1 cellular context compared by ENCODE assay signal in genomic region chr16:48561960-48562393, GRCh38.
TF ChIP-seq lines count a peak whose summit lies in the region.

No MANE protein-coding gene starts in this region.

TF ChIP-seq in HepG2, 621 proteins besides CTCF, POLR2A, EP300 and RAD21 (continued from another document and continues in another):
- TF ChIP-seq, protein P1, sequence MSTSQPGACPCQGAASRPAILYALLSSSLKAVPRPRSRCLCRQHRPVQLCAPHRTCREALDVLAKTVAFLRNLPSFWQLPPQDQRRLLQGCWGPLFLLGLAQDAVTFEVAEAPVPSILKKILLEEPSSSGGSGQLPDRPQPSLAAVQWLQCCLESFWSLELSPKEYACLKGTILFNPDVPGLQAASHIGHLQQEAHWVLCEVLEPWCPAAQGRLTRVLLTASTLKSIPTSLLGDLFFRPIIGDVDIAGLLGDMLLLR (CRISPR knock-in tag; IDR thresholded peaks at IDR 0.05): no peak
- TF ChIP-seq ZNF652 (CRISPR knock-in tag; IDR thresholded peaks at IDR 0.05; ENCODE audit: borderline replicate concordance, low read depth) (0 out of 2 replicates have a peak, but pooled peaks have one; percentile 10), HNRNPUL1 (IDR thresholded peaks at IDR 0.05; ENCODE audit: low read depth, low read length) (no peak), ZNF230 (CRISPR knock-in tag; IDR thresholded peaks at IDR 0.05) (no peak), ZNF790 (CRISPR knock-in tag; IDR thresholded peaks at IDR 0.05; ENCODE audit: borderline replicate concordance) (no peak), ZNF503 (CRISPR knock-in tag; IDR thresholded peaks at IDR 0.05) (no peak), BRCA1 (CRISPR knock-in tag; IDR thresholded peaks at IDR 0.05) (no peak), BORCS8-MEF2B (CRISPR knock-in tag; IDR thresholded peaks at IDR 0.05) (no peak), KIAA2018 (CRISPR knock-in tag; IDR thresholded peaks at IDR 0.05; ENCODE audit: borderline replicate concordance) (no peak), ZNF335 (CRISPR knock-in tag; IDR thresholded peaks at IDR 0.05) (no peak), TEAD3 (CRISPR knock-in tag; optimal IDR thresholded peaks at IDR 0.05; ENCODE audit: borderline replicate concordance) (peak; percentile 77), ZNF282 (IDR thresholded peaks at IDR 0.05; ENCODE audit: partially characterized antibody) (no peak), ZNF709 (CRISPR knock-in tag; IDR thresholded peaks at IDR 0.05) (no peak), ZNF777 (CRISPR knock-in tag; IDR thresholded peaks at IDR 0.05) (no peak), ZNF124 (CRISPR knock-in tag; IDR thresholded peaks at IDR 0.05) (0 out of 2 replicates have a peak, but pooled peaks have one; percentile 19), ZNF737 (CRISPR knock-in tag; IDR thresholded peaks at IDR 0.05; ENCODE audit: borderline replicate concordance) (no peak), ATF1 (CRISPR knock-in tag; IDR thresholded peaks at IDR 0.05) (peak; percentile 61; the same call in 1 of the 2 replicates), DMAP1 (CRISPR knock-in tag; IDR thresholded peaks at IDR 0.05) (no peak), ZUFSP (CRISPR knock-in tag; IDR thresholded peaks at IDR 0.05; ENCODE audit: borderline replicate concordance) (no peak), ZBTB49 (CRISPR knock-in tag; IDR thresholded peaks at IDR 0.05; ENCODE audit: borderline replicate concordance) (no peak), NCOA5 (CRISPR knock-in tag; IDR thresholded peaks at IDR 0.05) (no peak), SMARCE1 (IDR thresholded peaks at IDR 0.05; ENCODE audit: borderline replicate concordance) (no peak), ZNF256 (CRISPR knock-in tag; conservative IDR thresholded peaks at IDR 0.05) (no peak), SP1 (IDR thresholded peaks at IDR 0.05) (no peak), SP1 (CRISPR knock-in tag; IDR thresholded peaks at IDR 0.05) (no peak), MAFF (IDR thresholded peaks at IDR 0.05; ENCODE audit: low read depth, low read length) (peak; percentile 72), U2AF2 (IDR thresholded peaks at IDR 0.05; ENCODE audit: low read depth, low read length) (no peak), XBP1 (CRISPR knock-in tag; IDR thresholded peaks at IDR 0.05) (no peak)
- TF ChIP-seq, protein P2, sequence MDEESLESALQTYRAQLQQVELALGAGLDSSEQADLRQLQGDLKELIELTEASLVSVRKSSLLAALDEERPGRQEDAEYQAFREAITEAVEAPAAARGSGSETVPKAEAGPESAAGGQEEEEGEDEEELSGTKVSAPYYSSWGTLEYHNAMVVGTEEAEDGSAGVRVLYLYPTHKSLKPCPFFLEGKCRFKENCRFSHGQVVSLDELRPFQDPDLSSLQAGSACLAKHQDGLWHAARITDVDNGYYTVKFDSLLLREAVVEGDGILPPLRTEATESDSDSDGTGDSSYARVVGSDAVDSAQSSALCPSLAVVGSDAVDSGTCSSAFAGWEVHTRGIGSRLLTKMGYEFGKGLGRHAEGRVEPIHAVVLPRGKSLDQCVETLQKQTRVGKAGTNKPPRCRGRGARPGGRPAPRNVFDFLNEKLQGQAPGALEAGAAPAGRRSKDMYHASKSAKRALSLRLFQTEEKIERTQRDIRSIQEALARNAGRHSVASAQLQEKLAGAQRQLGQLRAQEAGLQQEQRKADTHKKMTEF (CRISPR knock-in tag; IDR thresholded peaks at IDR 0.05): peak; percentile 73
- TF ChIP-seq, protein P3, sequence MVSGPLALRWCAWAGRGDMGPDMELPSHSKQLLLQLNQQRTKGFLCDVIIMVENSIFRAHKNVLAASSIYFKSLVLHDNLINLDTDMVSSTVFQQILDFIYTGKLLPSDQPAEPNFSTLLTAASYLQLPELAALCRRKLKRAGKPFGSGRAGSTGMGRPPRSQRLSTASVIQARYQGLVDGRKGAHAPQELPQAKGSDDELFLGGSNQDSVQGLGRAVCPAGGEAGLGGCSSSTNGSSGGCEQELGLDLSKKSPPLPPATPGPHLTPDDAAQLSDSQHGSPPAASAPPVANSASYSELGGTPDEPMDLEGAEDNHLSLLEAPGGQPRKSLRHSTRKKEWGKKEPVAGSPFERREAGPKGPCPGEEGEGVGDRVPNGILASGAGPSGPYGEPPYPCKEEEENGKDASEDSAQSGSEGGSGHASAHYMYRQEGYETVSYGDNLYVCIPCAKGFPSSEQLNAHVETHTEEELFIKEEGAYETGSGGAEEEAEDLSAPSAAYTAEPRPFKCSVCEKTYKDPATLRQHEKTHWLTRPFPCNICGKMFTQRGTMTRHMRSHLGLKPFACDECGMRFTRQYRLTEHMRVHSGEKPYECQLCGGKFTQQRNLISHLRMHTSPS (CRISPR knock-in tag; IDR thresholded peaks at IDR 0.05; ENCODE audit: low read depth): peak; percentile 31; the same call in 1 of the 2 replicates
- TF ChIP-seq, protein P4, sequence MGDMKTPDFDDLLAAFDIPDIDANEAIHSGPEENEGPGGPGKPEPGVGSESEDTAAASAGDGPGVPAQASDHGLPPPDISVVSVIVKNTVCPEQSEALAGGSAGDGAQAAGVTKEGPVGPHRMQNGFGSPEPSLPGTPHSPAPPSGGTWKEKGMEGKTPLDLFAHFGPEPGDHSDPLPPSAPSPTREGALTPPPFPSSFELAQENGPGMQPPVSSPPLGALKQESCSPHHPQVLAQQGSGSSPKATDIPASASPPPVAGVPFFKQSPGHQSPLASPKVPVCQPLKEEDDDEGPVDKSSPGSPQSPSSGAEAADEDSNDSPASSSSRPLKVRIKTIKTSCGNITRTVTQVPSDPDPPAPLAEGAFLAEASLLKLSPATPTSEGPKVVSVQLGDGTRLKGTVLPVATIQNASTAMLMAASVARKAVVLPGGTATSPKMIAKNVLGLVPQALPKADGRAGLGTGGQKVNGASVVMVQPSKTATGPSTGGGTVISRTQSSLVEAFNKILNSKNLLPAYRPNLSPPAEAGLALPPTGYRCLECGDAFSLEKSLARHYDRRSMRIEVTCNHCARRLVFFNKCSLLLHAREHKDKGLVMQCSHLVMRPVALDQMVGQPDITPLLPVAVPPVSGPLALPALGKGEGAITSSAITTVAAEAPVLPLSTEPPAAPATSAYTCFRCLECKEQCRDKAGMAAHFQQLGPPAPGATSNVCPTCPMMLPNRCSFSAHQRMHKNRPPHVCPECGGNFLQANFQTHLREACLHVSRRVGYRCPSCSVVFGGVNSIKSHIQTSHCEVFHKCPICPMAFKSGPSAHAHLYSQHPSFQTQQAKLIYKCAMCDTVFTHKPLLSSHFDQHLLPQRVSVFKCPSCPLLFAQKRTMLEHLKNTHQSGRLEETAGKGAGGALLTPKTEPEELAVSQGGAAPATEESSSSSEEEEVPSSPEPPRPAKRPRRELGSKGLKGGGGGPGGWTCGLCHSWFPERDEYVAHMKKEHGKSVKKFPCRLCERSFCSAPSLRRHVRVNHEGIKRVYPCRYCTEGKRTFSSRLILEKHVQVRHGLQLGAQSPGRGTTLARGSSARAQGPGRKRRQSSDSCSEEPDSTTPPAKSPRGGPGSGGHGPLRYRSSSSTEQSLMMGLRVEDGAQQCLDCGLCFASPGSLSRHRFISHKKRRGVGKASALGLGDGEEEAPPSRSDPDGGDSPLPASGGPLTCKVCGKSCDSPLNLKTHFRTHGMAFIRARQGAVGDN (CRISPR knock-in tag; IDR thresholded peaks at IDR 0.05): no peak
- TF ChIP-seq, protein P5, sequence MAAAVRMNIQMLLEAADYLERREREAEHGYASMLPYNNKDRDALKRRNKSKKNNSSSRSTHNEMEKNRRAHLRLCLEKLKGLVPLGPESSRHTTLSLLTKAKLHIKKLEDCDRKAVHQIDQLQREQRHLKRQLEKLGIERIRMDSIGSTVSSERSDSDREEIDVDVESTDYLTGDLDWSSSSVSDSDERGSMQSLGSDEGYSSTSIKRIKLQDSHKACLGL (CRISPR knock-in tag; IDR thresholded peaks at IDR 0.05): no peak
